ENCODE assay signal across 15 cellular contexts in genomic region chr18:23250893-23251656, GRCh38.
DNase-seq lines count a peak whose midpoint lies in the region; ATAC-seq and TF ChIP-seq lines count a peak whose summit lies in the region.
"Had no signal": no experiment of that assay in that cellular context is flagged by ENCODE, and none has a peak within 500 bp of the region (broad histone marks: within the 10 kb centered on the region; RNA-seq: fewer than 3 reads in every experiment).

No MANE protein-coding gene starts in this region.

- H3K9ac ChIP-seq in HCT116 (ENCODE audit: low read length): no peak overlapping the region
- H3K9ac ChIP-seq: parathyroid adenoma had no signal

- POLR2A ChIA-PET in HCT116 (lab: Charles Lee) (no interaction called here), PC-9 (lab: Charles Lee; ENCODE audit: unreplicated experiment) (no interaction called here)

- no peak for ATAC-seq in HCT116
- peak; percentile 42 for ATAC-seq in T-helper 17 cell
- ATAC-seq in sciatic nerve: peak; percentile 72
- no peak for ATAC-seq in foreskin keratinocyte
- ATAC-seq: activated naive CD8-positive, alpha-beta T cell treated with anti-CD3 and anti-CD28 coated beads, Interleukin-2, amount 50 U/mL, for 24 hours; stimulated activated naive CD8-positive, alpha-beta T cell treated with anti-CD3 and anti-CD28 coated beads, Interleukin-15, Interleukin-2, amounts not matched to agents 100 U/mL and 50 U/mL, for 24 hours had no signal

- no peaks in the 10 kb centered on the region for H3K79me2 ChIP-seq in HCT116 (ENCODE audit: insufficient read depth, low read length)
- no peaks in the 10 kb centered on the region for H3K79me2 ChIP-seq in PC-9 (ENCODE audit: low read depth)
- H3K79me2 ChIP-seq: parathyroid adenoma had no signal

- CTCF ChIA-PET in HCT116 (lab: Charles Lee): no interaction called here
- CTCF ChIA-PET in PC-9 (lab: Charles Lee): no interaction called here

- no TSS peak for BruUV-seq in HCT116 (replicated peaks; lab: Mats Ljungman, UMichigan)
- BruUV-seq in PC-9 (replicated peaks; lab: Mats Ljungman, UMichigan): no TSS peak

- no peak overlapping the region for H3K27ac Mint-ChIP-seq in T-helper 17 cell
- H3K27ac Mint-ChIP-seq: activated naive CD8-positive, alpha-beta T cell treated with anti-CD3 and anti-CD28 coated beads, Interleukin-2, amount 50 U/mL, for 24 hours; CD4-positive, alpha-beta memory T cell had no signal

- no peak overlapping the region for H3K4me3 Mint-ChIP-seq in T-helper 17 cell
- H3K4me3 Mint-ChIP-seq: activated naive CD8-positive, alpha-beta T cell treated with anti-CD3 and anti-CD28 coated beads, Interleukin-2, amount 50 U/mL, for 24 hours had no signal

- no peaks in the 10 kb centered on the region for H3K36me3 Mint-ChIP-seq in T-helper 17 cell (ENCODE audit: low read depth)

- no peaks in the 10 kb centered on the region for H3K27me3 Mint-ChIP-seq in T-helper 17 cell
- H3K27me3 Mint-ChIP-seq: activated naive CD8-positive, alpha-beta T cell treated with anti-CD3 and anti-CD28 coated beads, Interleukin-2, amount 50 U/mL, for 24 hours; CD4-positive, alpha-beta memory T cell had no signal

- no peak for TF ChIP-seq RAD21 in HCT116 (IDR thresholded peaks at IDR 0.05; ENCODE audit: low read depth)

- H3K4me1 ChIP-seq in HCT116 (ENCODE audit: control insufficient read depth in 1 of 2, insufficient read depth in 2 of 2, low read length in 2 of 2): peaks cover 0 to 9% of the 10 kb centered on the region in 2 experiments; a peak in 1 of 4 replicates
- H3K4me1 ChIP-seq in foreskin keratinocyte: peaks cover 5% of the 10 kb centered on the region
- no peaks in the 10 kb centered on the region for H3K4me1 ChIP-seq in PC-9 (replicated peaks; ENCODE audit: insufficient read depth)
- H3K4me1 ChIP-seq: parathyroid adenoma had no signal

- H3K4me2 ChIP-seq in HCT116 (ENCODE audit: low read length) (no peak overlapping the region), PC-9 (no peak overlapping the region)

- no peak overlapping the region for H3K27ac ChIP-seq in HCT116 (ENCODE audit: low read depth, low read length)
- H3K27ac ChIP-seq in foreskin keratinocyte: no peak overlapping the region
- no peak overlapping the region for H3K27ac ChIP-seq in PC-9
- H3K27ac ChIP-seq: parathyroid adenoma had no signal

- no peaks in the 10 kb centered on the region for H3K9me2 ChIP-seq in HCT116 (ENCODE audit: insufficient read depth)
- no peaks in the 10 kb centered on the region for H3K9me2 ChIP-seq in PC-9 (ENCODE audit: insufficient read depth)

- H3K36me3 ChIP-seq in HCT116 (ENCODE audit: control insufficient read depth in 1 of 2, insufficient read depth in 2 of 2, low read length in 2 of 2) (0 out of 4 replicates have a peak, but pooled peaks cover 0 to 2% of the 10 kb centered on the region in 2 experiments), PC-9 (ENCODE audit: low read depth) (no peaks in the 10 kb centered on the region)

- no peaks in the 10 kb centered on the region for H3F3A ChIP-seq in PC-9 (ENCODE audit: insufficient read depth, low read depth)

- H2AFZ ChIP-seq in HCT116 (ENCODE audit: low read depth, low read length, poor library complexity, severe bottlenecking) (no peak overlapping the region), PC-9 (no peak overlapping the region)
- H2AFZ ChIP-seq: parathyroid adenoma had no signal

- DNase-seq in HCT116 (ENCODE audit: low read depth, low spot score) (no peak), T-helper 17 cell (no peak), fibroblast of the aortic adventitia (ENCODE audit: low read depth) (peak; percentile 78), sciatic nerve (ENCODE audit: low spot score) (no peak), NCI-H2029 treated with DMSO at 0.1 percent for 48 hours (lab: John Stamatoyannopoulos, UW) (no peak), foreskin keratinocyte (no peak), NCI-H2107 (lab: John Stamatoyannopoulos, UW) (no peak), PC-9 (no peak)
- DNase-seq: activated CD8-positive, alpha-beta memory T cell treated with anti-CD3 and anti-CD28 coated beads, Interleukin-2, amount 50 U/mL, for 4 hours; activated naive CD8-positive, alpha-beta T cell treated with anti-CD3 and anti-CD28 coated beads, Interleukin-2, amount 50 U/mL, for 24 hours; CD4-positive, alpha-beta memory T cell; heart right ventricle; stimulated activated CD4-positive, alpha-beta T cell treated with anti-CD3 and anti-CD28 coated beads, Interleukin-2, amount 100 ng/mL, for 48 hours; stimulated activated naive CD8-positive, alpha-beta T cell treated with anti-CD3 and anti-CD28 coated beads, Interleukin-15, Interleukin-2, amounts not matched to agents 100 U/mL and 50 U/mL, for 24 hours had no signal

- no peak for TF ChIP-seq POLR2A in HCT116 (IDR thresholded peaks at IDR 0.05; ENCODE audit: borderline replicate concordance, extremely low read depth, insufficient read depth, insufficient read length)

- H3K27me3 ChIP-seq in HCT116 (ENCODE audit: insufficient read depth, low read length) (no peaks in the 10 kb centered on the region), foreskin keratinocyte (no peaks in the 10 kb centered on the region), PC-9 (ENCODE audit: insufficient read depth, low read depth) (no peaks in the 10 kb centered on the region)
- H3K27me3 ChIP-seq: heart right ventricle had no signal

- H3K4me1 Mint-ChIP-seq in T-helper 17 cell: peaks cover 5% of the 10 kb centered on the region
- H3K4me1 Mint-ChIP-seq: activated naive CD8-positive, alpha-beta T cell treated with anti-CD3 and anti-CD28 coated beads, Interleukin-2, amount 50 U/mL, for 24 hours had no signal

- TF ChIP-seq CTCF in HCT116 (IDR thresholded peaks at IDR 0.05 in 2 of 3, conservative IDR thresholded peaks at IDR 0.05 in 1 of 3; ENCODE audit: borderline replicate concordance in 1 of 3, insufficient read depth in 1 of 3, low read depth in 2 of 3, low read length in 2 of 3): no peak
- no peak for TF ChIP-seq CTCF in fibroblast of the aortic adventitia (IDR thresholded peaks at IDR 0.05; ENCODE audit: insufficient read depth, low read length)
- TF ChIP-seq CTCF in foreskin keratinocyte (conservative IDR thresholded peaks at IDR 0.05): no peak
- no peak for TF ChIP-seq CTCF in PC-9 (conservative IDR thresholded peaks at IDR 0.05)

- no peaks in the 10 kb centered on the region for H4K20me1 ChIP-seq in HCT116 (ENCODE audit: insufficient read depth)
- H4K20me1 ChIP-seq in PC-9 (ENCODE audit: insufficient read depth): no peaks in the 10 kb centered on the region

- H3K9me3 ChIP-seq in HCT116 (ENCODE audit: control insufficient read depth in 1 of 2, insufficient read depth in 1 of 2, low read depth in 1 of 2, low read length in 2 of 2) (0 out of 4 replicates have a peak, but pooled peaks cover 0 to 3% of the 10 kb centered on the region in 2 experiments), T-helper 17 cell (ENCODE audit: control insufficient read depth, low read length, poor library complexity, severe bottlenecking) (no peaks in the 10 kb centered on the region), PC-9 (ENCODE audit: insufficient read depth, low read depth) (no peaks in the 10 kb centered on the region)

- intact Hi-C loops in HCT116 (cut with micrococcal nuclease): no loop called here
- intact Hi-C loops in sciatic nerve (cut with DNase I): no loop called here
- intact Hi-C loops in PC-9 (cut with micrococcal nuclease; ENCODE audit: unreplicated experiment): no loop called here

- RAD21 ChIA-PET in HCT116 (lab: Charles Lee; ENCODE audit: low non-redundant PET in 1 of 2, low total read pairs in 2 of 2, uncharacterized antibody in 2 of 2, unreplicated experiment in 2 of 2): no interaction called here

- H3K4me3 ChIP-seq in HCT116 (replicated peaks in 1 of 2; ENCODE audit: low read depth in 1 of 2, low read length in 2 of 2) (no peak overlapping the region), fibroblast of the aortic adventitia (ENCODE audit: low read depth, low read length) (no peak overlapping the region), PC-9 (no peak overlapping the region)
- H3K4me3 ChIP-seq: heart right ventricle had no signal

TF ChIP-seq in HCT116, 20 proteins besides CTCF, POLR2A, EP300 and RAD21:
- TF ChIP-seq SRF (IDR thresholded peaks at IDR 0.05; ENCODE audit: low read depth): no peak
- TF ChIP-seq SIN3A (IDR thresholded peaks at IDR 0.05; ENCODE audit: low read depth): no peak
- no peak for TF ChIP-seq JUND (IDR thresholded peaks at IDR 0.05)
- peak; percentile 81 for TF ChIP-seq TCF7L2 (IDR thresholded peaks at IDR 0.05; ENCODE audit: borderline replicate concordance, extremely low read depth, insufficient read depth, insufficient read length)
- TF ChIP-seq YY1 (IDR thresholded peaks at IDR 0.05; ENCODE audit: extremely low read depth, insufficient replicate concordance, low read depth, low read length): no peak
- no peak for TF ChIP-seq POLR2AphosphoS5 (IDR thresholded peaks at IDR 0.05; ENCODE audit: low read depth, low read length)
- no peak for TF ChIP-seq EGR1 (IDR thresholded peaks at IDR 0.05; ENCODE audit: low read depth)
- TF ChIP-seq EZH2phosphoT487 (IDR thresholded peaks at IDR 0.05; ENCODE audit: borderline replicate concordance): no peak

Comparison
In these comparisons a context has a peak if more than half of its experiments do, and no peak if none do; other contexts are left out.
1. ATAC-seq: peak in T-helper 17 cell (single experiment) and sciatic nerve (single experiment); none in HCT116 (single experiment) and foreskin keratinocyte (single experiment).